ENCODE assay signal across 11 cellular contexts in the genomic region with DNA sequence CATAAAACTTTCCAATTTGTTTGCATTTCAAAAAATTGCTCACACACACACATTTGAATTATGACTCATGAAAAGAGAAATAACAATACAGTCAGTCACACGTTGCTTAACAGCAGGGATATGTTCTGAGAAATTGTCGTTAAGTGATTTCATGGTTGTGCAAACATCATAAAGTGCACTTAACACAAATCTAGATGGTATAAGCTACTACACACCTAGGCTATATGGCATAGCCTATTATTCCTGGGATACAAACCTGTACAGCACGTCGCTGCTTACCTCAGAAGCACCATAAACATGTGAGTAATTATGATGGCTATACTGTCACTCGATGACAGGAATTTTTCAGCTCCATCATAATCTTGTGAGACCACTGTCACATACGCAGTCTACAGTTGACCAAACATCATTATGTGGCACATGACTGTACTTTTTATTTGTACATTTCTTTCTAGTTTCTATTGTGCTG.
DNase-seq lines count a peak whose midpoint lies in the region; ATAC-seq lines count a peak whose summit lies in the region.
"Had no signal": no experiment of that assay in that cellular context is flagged by ENCODE, and none has a peak within 500 bp of the region (broad histone marks: within the 10 kb centered on the region; RNA-seq: fewer than 3 reads in every experiment).

No MANE protein-coding gene starts in this region.

- DNase-seq in AG20443 (ENCODE audit: low spot score), result peak; percentile 29
- peak; percentile 4 for DNase-seq in NCI-H1092 treated with DMSO at 0.1 percent for 48 hours (lab: John Stamatoyannopoulos, UW)
- peak; percentile 76 for DNase-seq in SW480 (ENCODE audit: low spot score)
- DNase-seq in kidney tubule cell (ENCODE audit: low spot score), result peak; percentile 58
- no peak for DNase-seq in Right ventricle myocardium superior
- DNase-seq in activated CD8-positive, alpha-beta memory T cell treated with anti-CD3 and anti-CD28 coated beads, Interleukin-2, amount 10 ng/mL, durations not matched to agents 7 days and 5 days, result no peak
- DNase-seq in cerebellum (ENCODE audit: low spot score), result no peak
- DNase-seq: activated T-cell treated with anti-CD3 and anti-CD28 coated beads, Interleukin-2, amount 50 U/mL, for 72 hours; endodermal cell; stimulated activated CD4-positive, alpha-beta T cell treated with anti-CD3 and anti-CD28 coated beads, Interleukin-4, amount 100 ng/mL, for 4 hours had no signal

- no peaks in the 10 kb centered on the region for H3K4me1 Mint-ChIP-seq in activated CD8-positive, alpha-beta memory T cell treated with anti-CD3 and anti-CD28 coated beads, Interleukin-2, amount 10 ng/mL, durations not matched to agents 7 days and 5 days

- ATAC-seq in Right ventricle myocardium superior (ENCODE audit: poor library complexity), result no peak
- no peak for ATAC-seq in activated CD8-positive, alpha-beta memory T cell treated with anti-CD3 and anti-CD28 coated beads, Interleukin-2, amount 10 ng/mL, durations not matched to agents 7 days and 5 days
- no peak for ATAC-seq in GM21528 (IDR thresholded peaks at IDR 0.05; ENCODE audit: low FRiP score, unreplicated experiment)

- no peaks in the 10 kb centered on the region for H3K36me3 Mint-ChIP-seq in activated CD8-positive, alpha-beta memory T cell treated with anti-CD3 and anti-CD28 coated beads, Interleukin-2, amount 10 ng/mL, durations not matched to agents 7 days and 5 days

- no peaks in the 10 kb centered on the region for H3K9me3 Mint-ChIP-seq in activated CD8-positive, alpha-beta memory T cell treated with anti-CD3 and anti-CD28 coated beads, Interleukin-2, amount 10 ng/mL, durations not matched to agents 7 days and 5 days (ENCODE audit: low read depth)
- H3K9me3 Mint-ChIP-seq: endodermal cell had no signal

- intact Hi-C loops in Right ventricle myocardium superior (cut with DNase I), result no loop called here

- CTCF ChIA-PET in activated CD8-positive, alpha-beta memory T cell treated with anti-CD3 and anti-CD28 coated beads, Interleukin-2, amount 10 ng/mL, durations not matched to agents 7 days and 5 days (lab: Charles Lee), result no interaction called here

- no peak overlapping the region for H3K4me3 Mint-ChIP-seq in activated CD8-positive, alpha-beta memory T cell treated with anti-CD3 and anti-CD28 coated beads, Interleukin-2, amount 10 ng/mL, durations not matched to agents 7 days and 5 days
- H3K4me3 Mint-ChIP-seq: activated T-cell treated with anti-CD3 and anti-CD28 coated beads, Interleukin-2, amount 50 U/mL, for 72 hours; endodermal cell had no signal

- H3K27ac Mint-ChIP-seq in activated CD8-positive, alpha-beta memory T cell treated with anti-CD3 and anti-CD28 coated beads, Interleukin-2, amount 10 ng/mL, durations not matched to agents 7 days and 5 days, result no peak overlapping the region
- H3K27ac Mint-ChIP-seq: activated T-cell treated with anti-CD3 and anti-CD28 coated beads, Interleukin-2, amount 50 U/mL, for 72 hours; endodermal cell had no signal

- no peaks in the 10 kb centered on the region for H3K27me3 Mint-ChIP-seq in activated CD8-positive, alpha-beta memory T cell treated with anti-CD3 and anti-CD28 coated beads, Interleukin-2, amount 10 ng/mL, durations not matched to agents 7 days and 5 days

Comparison
In these comparisons a context has a peak if more than half of its experiments do, and no peak if none do; other contexts are left out.
1. DNase-seq: peak in AG20443 (single experiment), NCI-H1092 treated with DMSO at 0.1 percent for 48 hours (single experiment), SW480 (single experiment) and kidney tubule cell (single experiment); none in Right ventricle myocardium superior (single experiment), activated CD8-positive, alpha-beta memory T cell treated with anti-CD3 and anti-CD28 coated beads, Interleukin-2, amount 10 ng/mL, durations not matched to agents 7 days and 5 days (single experiment) and cerebellum (single experiment).